ENCODE assay signal across 23 cellular contexts in genomic region chr10:16297652-16298051, GRCh38.
A peak's percentile ranks its signal among the peaks of the same experiment; 100 is the strongest.
DNase-seq lines count a peak whose midpoint lies in the region; ATAC-seq and TF ChIP-seq lines count a peak whose summit lies in the region.
"Had no signal": no experiment of that assay in that cellular context is flagged by ENCODE, and none has a peak within 500 bp of the region (broad histone marks: within the 10 kb centered on the region; RNA-seq: fewer than 3 reads in every experiment).

No MANE protein-coding gene starts in this region.

- no peaks in the 10 kb centered on the region for H3K27me3 ChIP-seq in PC-3 (ENCODE audit: low read length)
- H3K27me3 ChIP-seq in effector memory CD4-positive, alpha-beta T cell (replicated peaks; ENCODE audit: control insufficient read depth, insufficient read depth, low read length, poor library complexity, severe bottlenecking), result no peaks in the 10 kb centered on the region
- H3K27me3 ChIP-seq: BLaER1 had no signal

- ATAC-seq in PC-3 (no peak), GM19324 (IDR thresholded peaks at IDR 0.05; ENCODE audit: low FRiP score, unreplicated experiment) (no peak), GM19328 (IDR thresholded peaks at IDR 0.05; ENCODE audit: unreplicated experiment) (no peak)
- ATAC-seq: HCT116, K562, Panc1 had no signal

- no peak for TF ChIP-seq CTCF in Calu3 (IDR thresholded peaks at IDR 0.05; ENCODE audit: unreplicated experiment)
- no peak for TF ChIP-seq CTCF in PC-3 (conservative IDR thresholded peaks at IDR 0.05; ENCODE audit: low read depth, low read length)
- TF ChIP-seq CTCF in epithelial cell of esophagus (IDR thresholded peaks at IDR 0.05; ENCODE audit: insufficient read depth, low read depth, low read length, missing control alignments), result no peak

- BruUV-seq in Calu3 (replicated peaks; lab: Mats Ljungman, UMichigan), result no TSS peak
- BruUV-seq in PC-3 (replicated peaks; lab: Mats Ljungman, UMichigan), result no TSS peak

- no peak overlapping the region for H3K27ac ChIP-seq in PC-3 (ENCODE audit: low read length)
- H3K27ac ChIP-seq in effector memory CD4-positive, alpha-beta T cell (ENCODE audit: insufficient read depth, low read length, poor library complexity, severe bottlenecking), result no peak overlapping the region
- H3K27ac ChIP-seq: BLaER1 had no signal

- peaks cover 23% of the 10 kb centered on the region for H3K27me3 Mint-ChIP-seq in Calu3 (ENCODE audit: unreplicated experiment)
- H3K27me3 Mint-ChIP-seq: CD4-positive, CD25-positive, alpha-beta regulatory T cell had no signal

- H3K4me1 Mint-ChIP-seq in Calu3 (ENCODE audit: low read depth, unreplicated experiment), result no peaks in the 10 kb centered on the region

- H3K9me3 ChIP-seq in PC-3 (ENCODE audit: low read length), result no peaks in the 10 kb centered on the region
- H3K9me3 ChIP-seq in effector memory CD4-positive, alpha-beta T cell (ENCODE audit: control insufficient read depth, low read length), result no peaks in the 10 kb centered on the region
- H3K9me3 ChIP-seq: BLaER1, SK-N-SH had no signal

- no peaks in the 10 kb centered on the region for H4K20me1 ChIP-seq in PC-3 (ENCODE audit: low read length)
- H4K20me1 ChIP-seq: BLaER1 had no signal

- no peak overlapping the region for H2AFZ ChIP-seq in PC-3 (ENCODE audit: low read length)

- intact Hi-C loops in Calu3 (cut with micrococcal nuclease; ENCODE audit: unreplicated experiment) (no loop called here), PC-3 (cut with micrococcal nuclease) (no loop called here)

- no peak overlapping the region for H3K4me3 ChIP-seq in PC-3 (ENCODE audit: low read length)
- no peak overlapping the region for H3K4me3 ChIP-seq in epithelial cell of esophagus (ENCODE audit: low read length)
- no peak overlapping the region for H3K4me3 ChIP-seq in effector memory CD4-positive, alpha-beta T cell (ENCODE audit: insufficient read depth, low read depth, low read length, poor library complexity, severe bottlenecking)
- H3K4me3 ChIP-seq: BLaER1, K562 had no signal

- H3K9me3 Mint-ChIP-seq in Calu3 (ENCODE audit: low read depth, unreplicated experiment), result no peaks in the 10 kb centered on the region

- no peaks in the 10 kb centered on the region for H3K4me1 ChIP-seq in PC-3 (ENCODE audit: insufficient read depth, low read length)
- no peaks in the 10 kb centered on the region for H3K4me1 ChIP-seq in effector memory CD4-positive, alpha-beta T cell (ENCODE audit: control insufficient read depth, insufficient read depth, low read length, poor library complexity, severe bottlenecking)
- H3K4me1 ChIP-seq: BLaER1 had no signal

- POLR2A ChIA-PET in PC-3 (lab: Charles Lee; ENCODE audit: unreplicated experiment), result no interaction called here

- H3K36me3 Mint-ChIP-seq in Calu3 (ENCODE audit: insufficient read depth, unreplicated experiment), result no peaks in the 10 kb centered on the region
- H3K36me3 Mint-ChIP-seq: CD4-positive, CD25-positive, alpha-beta regulatory T cell had no signal

- no peak overlapping the region for H3K27ac Mint-ChIP-seq in Calu3 (ENCODE audit: unreplicated experiment)
- H3K27ac Mint-ChIP-seq: CD4-positive, CD25-positive, alpha-beta regulatory T cell had no signal

- H3K36me3 ChIP-seq in PC-3 (ENCODE audit: low read depth, low read length), result no peaks in the 10 kb centered on the region
- no peaks in the 10 kb centered on the region for H3K36me3 ChIP-seq in effector memory CD4-positive, alpha-beta T cell (ENCODE audit: control insufficient read depth, insufficient read depth, low read length)
- H3K36me3 ChIP-seq: BLaER1 had no signal

- H3K9me2 ChIP-seq in PC-3 (replicated peaks; ENCODE audit: low read length), result no peaks in the 10 kb centered on the region
- H3K9me2 ChIP-seq: SK-N-SH had no signal

- CTCF ChIA-PET in Calu3 (lab: Charles Lee) (no interaction called here), PC-3 (lab: Charles Lee) (no interaction called here)

- H3K9ac ChIP-seq in PC-3 (ENCODE audit: low read length), result no peak overlapping the region
- H3K9ac ChIP-seq: BLaER1, SK-N-SH had no signal

- H3F3A ChIP-seq in PC-3 (ENCODE audit: low read length, unreplicated experiment), result no peaks in the 10 kb centered on the region

- DNase-seq in Calu3 (no peak), PC-3 (peak; percentile 34), epithelial cell of esophagus (ENCODE audit: low read depth) (peak; percentile 15), kidney tubule cell (ENCODE audit: low spot score) (peak; percentile 77), NOMO-1 treated with dmso at 0.1 percent for 144 hours (lab: John Stamatoyannopoulos, UW; ENCODE audit: unreplicated experiment) (no peak)
- DNase-seq in effector memory CD4-positive, alpha-beta T cell, result no peak
- DNase-seq: CD4-positive, CD25-positive, alpha-beta regulatory T cell; DMS53; Kasumi-1; NCI-H1105 treated with DMSO at 0.1 percent for 48 hours; NCI-H146; NCI-H1930; NCI-H2107; NCI-H524; NCI-H748 treated with DMSO at 0.1 percent for 48 hours; SK-N-SH; SW 1271 had no signal

- peak overlapping the region; percentile 53 for H3K4me2 ChIP-seq in PC-3 (ENCODE audit: low read length)
- H3K4me2 ChIP-seq: BLaER1, SK-N-SH had no signal

- H3K79me2 ChIP-seq in PC-3 (ENCODE audit: low read length), result no peaks in the 10 kb centered on the region

- H3K4me3 Mint-ChIP-seq in Calu3 (ENCODE audit: low read depth, unreplicated experiment), result peak overlapping the region; percentile 13
- H3K4me3 Mint-ChIP-seq: CD4-positive, CD25-positive, alpha-beta regulatory T cell had no signal

Comparison
In these comparisons a context has a peak if more than half of its experiments do, and no peak if none do; other contexts are left out.
1. DNase-seq: peak in PC-3 (single experiment), epithelial cell of esophagus (single experiment) and kidney tubule cell (single experiment); none in Calu3 (single experiment), effector memory CD4-positive, alpha-beta T cell (0 of 3) and NOMO-1 treated with dmso at 0.1 percent for 144 hours (single experiment).